18 cellular contexts compared by ENCODE assay signal in genomic region chr5:17185349-17185748, GRCh38. TPM values are rescaled to one million over a fixed set of nuclear protein-coding genes. Genes with fewer than 3 reads are reported as not detected.
DNase-seq lines count a peak whose midpoint lies in the region; TF ChIP-seq lines count a peak whose summit lies in the region.
"Had no signal": no experiment of that assay in that cellular context is flagged by ENCODE, and none has a peak within 500 bp of the region (broad histone marks: within the 10 kb centered on the region; RNA-seq: fewer than 3 reads in every experiment).

No MANE protein-coding gene starts in this region.

- peaks cover 37% of the 10 kb centered on the region for H3K4me1 Mint-ChIP-seq in MCF 10A (ENCODE audit: insufficient read depth, unreplicated experiment)

- H3K27me3 Mint-ChIP-seq in MCF 10A (ENCODE audit: insufficient read depth, unreplicated experiment) = no peaks in the 10 kb centered on the region

- H3K79me2 ChIP-seq in mammary epithelial cell (ENCODE audit: insufficient read depth, low read length) (no peaks in the 10 kb centered on the region), hepatocyte (no peaks in the 10 kb centered on the region)

- no peak overlapping the region for H3K27ac Mint-ChIP-seq in MCF 10A (ENCODE audit: low read depth, unreplicated experiment)
- H3K27ac Mint-ChIP-seq: CD4-positive, alpha-beta memory T cell had no signal

- no peak overlapping the region for H3K4me2 ChIP-seq in mammary epithelial cell (ENCODE audit: insufficient read depth, low read depth, low read length)
- no peak overlapping the region for H3K4me2 ChIP-seq in hepatocyte
- H3K4me2 ChIP-seq: BLaER1, KMS-11 had no signal

- no peak overlapping the region for H3K9ac ChIP-seq in mammary epithelial cell (ENCODE audit: insufficient read depth, low read length)
- H3K9ac ChIP-seq in SK-N-MC (ENCODE audit: insufficient read length) = no peak overlapping the region
- no peak overlapping the region for H3K9ac ChIP-seq in subcutaneous abdominal adipose tissue (ENCODE audit: low read length in 5 of 5)
- H3K9ac ChIP-seq: BLaER1, KMS-11 had no signal

- CTCF ChIA-PET in mammary epithelial cell (lab: Charles Lee; ENCODE audit: low non-redundant PET) (no interaction called here), MCF 10A (lab: Yijun Ruan, JAX) (interaction anchor here (0.6 to 1.7 kb wide), 6 partner anchors 31 to 635 kb away, joined by 3 to 6 read pairs (median 4); no protein-coding TSS in a partner anchor)

- POLR2A ChIA-PET in MCF 10A (lab: Yijun Ruan, JAX) = interaction anchor here (0.7 to 2.5 kb wide), 3 partner anchors 249 to 536 kb away, joined by 3 to 7 read pairs (median 4); partner anchors contain the start of gene MYO10

- dilution Hi-C loops in mammary epithelial cell (cut with HindIII; ENCODE audit: low sequenced_read_pairs) = no loop called here

- BruUV-seq in mammary epithelial cell (replicated peaks; lab: Mats Ljungman, UMichigan) (no TSS peak), MCF 10A (replicated peaks; lab: Mats Ljungman, UMichigan) (no TSS peak)

- H3K4me3 ChIP-seq in mammary epithelial cell (replicated peaks in 1 of 3; ENCODE audit: insufficient read depth in 1 of 3, low read depth in 2 of 3, low read length in 3 of 3) (no peak overlapping the region), SK-N-MC (no peak overlapping the region; the same call in 1 of the 2 replicates), hepatocyte (no peak overlapping the region), subcutaneous abdominal adipose tissue (ENCODE audit: low read depth in 1 of 5, low read length in 5 of 5) (no peak overlapping the region), thyroid gland (replicated peaks in 1 of 3) (no peak overlapping the region)
- H3K4me3 ChIP-seq: BLaER1, GM12878 had no signal

- H3K27me3 ChIP-seq in mammary epithelial cell (ENCODE audit: insufficient read depth, low read length) (no peaks in the 10 kb centered on the region), hepatocyte (no peaks in the 10 kb centered on the region), subcutaneous abdominal adipose tissue (ENCODE audit: control insufficient read depth in 5 of 5, insufficient read depth in 4 of 5, low read length in 5 of 5) (no peaks in the 10 kb centered on the region), thyroid gland (no peaks in the 10 kb centered on the region)
- H3K27me3 ChIP-seq: BLaER1 had no signal

- no peaks in the 10 kb centered on the region for H3K36me3 Mint-ChIP-seq in MCF 10A (ENCODE audit: insufficient read depth, unreplicated experiment)
- H3K36me3 Mint-ChIP-seq: CD4-positive, alpha-beta memory T cell had no signal

- no peak for TF ChIP-seq POLR2A in thyroid gland (IDR thresholded peaks at IDR 0.05)

- no peaks in the 10 kb centered on the region for H3K36me3 ChIP-seq in mammary epithelial cell (ENCODE audit: insufficient read depth, low read length)
- peaks cover 4% of the 10 kb centered on the region; the same call in 1 of the 2 replicates for H3K36me3 ChIP-seq in SK-N-MC (ENCODE audit: insufficient read depth, low read length)
- no peaks in the 10 kb centered on the region for H3K36me3 ChIP-seq in hepatocyte (replicated peaks; ENCODE audit: insufficient read depth, low read depth)
- no peaks in the 10 kb centered on the region for H3K36me3 ChIP-seq in subcutaneous abdominal adipose tissue (ENCODE audit: control insufficient read depth in 5 of 5, insufficient read depth in 5 of 5, low read length in 5 of 5)
- no peaks in the 10 kb centered on the region for H3K36me3 ChIP-seq in thyroid gland
- H3K36me3 ChIP-seq: BLaER1 had no signal

- H3K27ac ChIP-seq in mammary epithelial cell (ENCODE audit: insufficient read depth, low read depth, low read length) (peak overlapping the region; percentile 21), SK-N-MC (peak overlapping the region; percentile 98), hepatocyte (peak overlapping the region; percentile 64), subcutaneous abdominal adipose tissue (ENCODE audit: low read depth, low read length) (peak overlapping the region; percentile 58), thyroid gland (no peak overlapping the region)
- H3K27ac ChIP-seq: BLaER1, KMS-11 had no signal

- no peak for DNase-seq in mammary epithelial cell
- no peak for DNase-seq in MCF 10A (ENCODE audit: unreplicated experiment)
- DNase-seq in SK-N-MC (ENCODE audit: low read depth, low spot score) = no peak
- no peak for DNase-seq in hepatocyte (ENCODE audit: low spot score)
- no peak for DNase-seq in midbrain (lab: John Stamatoyannopoulos, UW)
- DNase-seq in anterior cingulate cortex (lab: John Stamatoyannopoulos, UW) = no peak
- DNase-seq in thyroid gland = no peak
- DNase-seq: 8988T; CD4-positive, alpha-beta memory T cell; DMS153; NCI-H1436; NCI-H1930; NCI-H524 treated with DMSO at 0.1 percent for 48 hours had no signal

- H2AFZ ChIP-seq in mammary epithelial cell (ENCODE audit: low read depth, low read length) (no peak overlapping the region), hepatocyte (no peak overlapping the region)

- H3K9me3 ChIP-seq in mammary epithelial cell (replicated peaks; ENCODE audit: insufficient read depth, low read length) (no peaks in the 10 kb centered on the region), SK-N-MC (ENCODE audit: low read depth, low read length) (no peaks in the 10 kb centered on the region), hepatocyte (ENCODE audit: low read depth) (no peaks in the 10 kb centered on the region), subcutaneous abdominal adipose tissue (ENCODE audit: control insufficient read depth in 5 of 5, low read length in 5 of 5) (no peaks in the 10 kb centered on the region), thyroid gland (no peaks in the 10 kb centered on the region)
- H3K9me3 ChIP-seq: BLaER1 had no signal

- TF ChIP-seq CTCF in mammary epithelial cell (conservative IDR thresholded peaks at IDR 0.05 in 1 of 2, IDR thresholded peaks at IDR 0.05 in 1 of 2; ENCODE audit: extremely low read depth in 1 of 2, insufficient read depth in 1 of 2, low read depth in 1 of 2, low read length in 2 of 2) (no peak), MCF 10A (IDR thresholded peaks at IDR 0.05; ENCODE audit: unreplicated experiment) (no peak), hepatocyte (IDR thresholded peaks at IDR 0.05; ENCODE audit: poor library complexity) (no peak), thyroid gland (IDR thresholded peaks at IDR 0.05) (no peak)

- H3K9me2 ChIP-seq in hepatocyte (replicated peaks; ENCODE audit: insufficient read depth) = no peaks in the 10 kb centered on the region

- no peaks in the 10 kb centered on the region for H3K9me3 Mint-ChIP-seq in MCF 10A (ENCODE audit: unreplicated experiment)

- 94% methylated on average over 3 of the region's 3 CpGs for WGBS in mammary epithelial cell (ENCODE audit: low coverage, missing lambda C conversion rate)
- WGBS in hepatocyte (ENCODE audit: low lambda C conversion rate, missing lambda C conversion rate) = 99% methylated on average over 3 of the region's 3 CpGs
- WGBS in thyroid gland, 2 donors = 90 to 94% methylated on average over 3 of the region's 3 CpGs

- no peaks in the 10 kb centered on the region for H4K20me1 ChIP-seq in mammary epithelial cell (ENCODE audit: insufficient read depth, low read length)
- H4K20me1 ChIP-seq in hepatocyte (ENCODE audit: insufficient read depth, poor library complexity, severe bottlenecking) = no peaks in the 10 kb centered on the region
- H4K20me1 ChIP-seq: BLaER1 had no signal

- H3K4me1 ChIP-seq in mammary epithelial cell (ENCODE audit: insufficient read depth, low read length) (peaks cover 64% of the 10 kb centered on the region), hepatocyte (ENCODE audit: insufficient read depth) (peaks cover 4% of the 10 kb centered on the region), subcutaneous abdominal adipose tissue (ENCODE audit: control insufficient read depth in 5 of 5, insufficient read depth in 5 of 5, low read length in 5 of 5) (peaks cover 2 to 43% (median 29%) of the 10 kb centered on the region in 5 donors), thyroid gland (peaks cover 5 to 22% of the 10 kb centered on the region in 2 donors)

- in situ Hi-C loops in mammary epithelial cell (cut with MboI; ENCODE audit: low sequenced_read_pairs in 2 of 2) = loop anchor here (5.0 to 25.0 kb wide), 7 partner anchors 248 to 723 kb away; partner anchors contain the start of genes MYO10 (in 2 of the 2) and ZNF622 (in 1 of the 2)

- intact Hi-C loops in mammary epithelial cell (cut with micrococcal nuclease) (loop anchor here (5.0 kb wide), 1 partner anchor 38 kb away; no protein-coding TSS in a partner anchor), MCF 10A (cut with micrococcal nuclease) (loop anchor here (5.0 to 10.0 kb wide), 2 partner anchors 53 to 171 kb away; no protein-coding TSS in a partner anchor), thyroid gland (cut with DNase I) (loop anchor here (5.0 to 10.0 kb wide), 2 partner anchors 251 to 393 kb away; partner anchors contain the start of gene MYO10)

- H3K4me3 Mint-ChIP-seq in MCF 10A (ENCODE audit: unreplicated experiment) = no peak overlapping the region
- H3K4me3 Mint-ChIP-seq: CD4-positive, alpha-beta memory T cell had no signal

RNA-seq across cellular contexts. Expression of gene BASP1, which starts 32.1 kb away (rescaled TPM):
- total RNA-seq in mammary epithelial cell (10 to 100 TPM; 27.0 to 76.6 TPM), MCF 10A (2022) (76.3 and 84.5 TPM in 2 replicates), hepatocyte (134 and 137 TPM in 2 replicates), thyroid gland (10 to 100 TPM; 10.1 to 29.6 (median 23.0) TPM)
- polyA plus RNA-seq in mammary epithelial cell (60.4 TPM), hepatocyte (175 and 183 TPM in 2 replicates)
- 15.7 TPM for polyA minus RNA-seq in mammary epithelial cell
- total RNA-seq: HT-29 had no signal

Comparison
In these comparisons a context has a peak if more than half of its experiments do, and no peak if none do; other contexts are left out.
1. H3K27ac ChIP-seq: peak in mammary epithelial cell (single experiment), SK-N-MC (single experiment), hepatocyte (single experiment) and subcutaneous abdominal adipose tissue (single experiment); none in thyroid gland (0 of 3).